In genomic region chr3:197027896-197028710, GRCh38 we compare ENCODE assay signal across 8 cellular contexts. TPM values are rescaled to one million over a fixed set of nuclear protein-coding genes. Genes with fewer than 3 reads are reported as not detected.
DNase-seq lines count a peak whose midpoint lies in the region; ATAC-seq, FAIRE-seq and TF ChIP-seq lines count a peak whose summit lies in the region.

No MANE protein-coding gene starts in this region.

- H3K27ac ChIP-seq in OCI-LY7 (ENCODE audit: low read depth, low read length, poor library complexity, severe bottlenecking) (no peak overlapping the region), H1 (ENCODE audit: low read depth, low read length) (no peak overlapping the region), stomach (peak overlapping the region in 1 of 5 donors; percentile 17)

- peaks cover 27% of the 10 kb centered on the region for H3K4me1 ChIP-seq in OCI-LY7 (ENCODE audit: insufficient read depth, low read length, poor library complexity, severe bottlenecking)
- H3K4me1 ChIP-seq in H1 (replicated peaks in 1 of 4; ENCODE audit: control insufficient read depth in 3 of 4, insufficient read depth in 4 of 4, low read length in 3 of 4), result peaks cover 0 to 4% (median 4%) of the 10 kb centered on the region in 4 experiments; a peak in 4 of 7 replicates
- peaks cover 13 to 41% (median 26%) of the 10 kb centered on the region in 4 donors for H3K4me1 ChIP-seq in stomach

- ATAC-seq in activated T-cell treated with anti-CD3 and anti-CD28 coated beads, Interleukin-2, amount 50 U/mL, for 72 hours (replicated peaks in 1 of 2), result no peak
- no peak for ATAC-seq in HG02571 (IDR thresholded peaks at IDR 0.05; ENCODE audit: unreplicated experiment)

- H4K5ac ChIP-seq in H1 (ENCODE audit: insufficient read length, low read depth, low read length), result no peak overlapping the region

- no peak overlapping the region for H2BK5ac ChIP-seq in H1 (ENCODE audit: low read depth, low read length)

- H3K9me3 ChIP-seq in OCI-LY7 (ENCODE audit: low read length), result no peaks in the 10 kb centered on the region
- no peaks in the 10 kb centered on the region for H3K9me3 ChIP-seq in H1 (ENCODE audit: insufficient read depth in 2 of 2, low read depth in 1 of 2, low read length in 1 of 2)
- no peaks in the 10 kb centered on the region for H3K9me3 ChIP-seq in stomach

- intact Hi-C loops in OCI-LY7 (cut with micrococcal nuclease; ENCODE audit: unreplicated experiment), result no loop called here
- intact Hi-C loops in stomach (cut with DNase I; ENCODE audit: low total_unique reads), result no loop called here

- peak overlapping the region; percentile 50; the same call in 1 of the 2 replicates for H2BK12ac ChIP-seq in H1 (ENCODE audit: low read depth, low read length)

- H3K14ac ChIP-seq in H1 (ENCODE audit: insufficient read length), result no peak overlapping the region

- BruUV-seq in OCI-LY7 (replicated peaks; lab: Mats Ljungman, UMichigan), result no TSS peak

- DNase-seq in activated T-cell treated with anti-CD3 and anti-CD28 coated beads, Interleukin-2, amount 50 U/mL, for 72 hours, result no peak
- no peak for DNase-seq in activated T-cell treated with anti-CD3 and anti-CD28 coated beads, Interleukin-2, amount 50 U/mL, for 48 hours
- DNase-seq in OCI-LY7 (ENCODE audit: low spot score), result no peak
- peak in 1 of 2 experiments; percentile 50 for DNase-seq in H1 (ENCODE audit: low read depth in 1 of 2, low spot score in 2 of 2)
- DNase-seq in stomach, result no peak
- no peak for DNase-seq in HFFc6
- no peak for DNase-seq in NCI-H2081 treated with DMSO at 0.1 percent for 48 hours (lab: John Stamatoyannopoulos, UW)

- no peak overlapping the region for H3K27ac Mint-ChIP-seq in activated T-cell treated with anti-CD3 and anti-CD28 coated beads, Interleukin-2, amount 50 U/mL, for 72 hours
- H3K27ac Mint-ChIP-seq in HFFc6, result no peak overlapping the region

- no peak overlapping the region for H3K23ac ChIP-seq in H1 (ENCODE audit: insufficient read length)

- H2AFZ ChIP-seq in OCI-LY7 (ENCODE audit: low read length) (peak overlapping the region; percentile 88; the same call in 1 of the 2 replicates), H1 (ENCODE audit: low read length) (no peak overlapping the region)

- CTCF ChIA-PET in OCI-LY7 (lab: Charles Lee; ENCODE audit: unreplicated experiment) (no interaction called here), H1 (lab: Charles Lee; ENCODE audit: partially characterized antibody) (interaction anchor here (0.6 to 16.7 kb wide), 11 partner anchors 9 to 484 kb away, joined by 3 to 245 read pairs (median 5); no protein-coding TSS in a partner anchor)

- no peak for TF ChIP-seq RAD21 in H1 (IDR thresholded peaks at IDR 0.05 in 1 of 2, conservative IDR thresholded peaks at IDR 0.05 in 1 of 2; ENCODE audit: low read depth in 2 of 2, low read length in 2 of 2)

- H2BK15ac ChIP-seq in H1 (ENCODE audit: low read length), result peak overlapping the region; percentile 46; the same call in 1 of the 2 replicates

- H3K27me3 ChIP-seq in H1 (replicated peaks in 1 of 4; ENCODE audit: control insufficient read depth in 3 of 4, extremely low read depth in 1 of 4, insufficient read depth in 3 of 4, low read length in 3 of 4) (peaks cover 9 to 21% (median 19%) of the 10 kb centered on the region in 4 experiments), stomach (peaks cover 0 to 54% (median 12%) of the 10 kb centered on the region in 3 donors)

- 80% methylated on average over 16 of the region's 21 CpGs; no CpG with 5 or more reads in 1 of the 2 experiments for WGBS in H1 (ENCODE audit: extremely low coverage in 1 of 2, insufficient coverage in 1 of 2, insufficient read length in 1 of 2, insufficient replicate concordance in 2 of 2, low coverage in 1 of 2, low lambda C conversion rate in 2 of 2, missing lambda C conversion rate in 1 of 2), 2 experiments
- WGBS in stomach, 5 donors, result 77 to 88% (median 86%) methylated on average over 11 to 21 of the region's 21 CpGs

- H2AK5ac ChIP-seq in H1 (ENCODE audit: low read depth, low read length), result no peak overlapping the region

- no peak overlapping the region for H3K4ac ChIP-seq in H1 (replicated peaks; ENCODE audit: insufficient read length, low read depth, low read length)

- H3K79me2 ChIP-seq in OCI-LY7 (ENCODE audit: insufficient read depth, low read depth, low read length), result no peaks in the 10 kb centered on the region
- H3K79me2 ChIP-seq in H1 (ENCODE audit: control insufficient read depth in 1 of 2, insufficient read depth in 2 of 2, low read length in 2 of 2), result no peaks in the 10 kb centered on the region

- no peaks in the 10 kb centered on the region for H3K36me3 Mint-ChIP-seq in activated T-cell treated with anti-CD3 and anti-CD28 coated beads, Interleukin-2, amount 50 U/mL, for 72 hours (ENCODE audit: insufficient read depth in 2 of 2)
- no peaks in the 10 kb centered on the region for H3K36me3 Mint-ChIP-seq in HFFc6 (ENCODE audit: low read depth)

- H3K4me3 Mint-ChIP-seq in activated T-cell treated with anti-CD3 and anti-CD28 coated beads, Interleukin-2, amount 50 U/mL, for 72 hours, result peak overlapping the region; percentile 83 to 84
- no peak overlapping the region; the same call in 1 of the 2 replicates for H3K4me3 Mint-ChIP-seq in HFFc6

- no peak overlapping the region for H4K91ac ChIP-seq in H1 (replicated peaks; ENCODE audit: insufficient read length, low read length)

- H4K8ac ChIP-seq in H1 (ENCODE audit: extremely low read depth, insufficient read depth, low read length), result peak overlapping the region; percentile 7; the same call in 1 of the 2 replicates

- H3K4me2 ChIP-seq in OCI-LY7 (ENCODE audit: low read length), result peak overlapping the region; percentile 83
- peak overlapping the region; percentile 52 to 80 for H3K4me2 ChIP-seq in H1 (ENCODE audit: insufficient read depth in 1 of 2, low read depth in 2 of 2, low read length in 2 of 2)

- no peak overlapping the region for H2BK20ac ChIP-seq in H1 (ENCODE audit: low read length)

- no peak overlapping the region for H3K18ac ChIP-seq in H1 (ENCODE audit: extremely low read depth, low read length)

- POLR2A ChIA-PET in OCI-LY7 (lab: Charles Lee), result interaction anchor here (0.9 kb wide), 1 partner anchor 13 kb away, joined by 3 read pairs; no protein-coding TSS in a partner anchor
- POLR2A ChIA-PET in H1 (lab: Charles Lee; ENCODE audit: partially characterized antibody), result interaction anchor here (1.0 to 1.9 kb wide), 2 partner anchors 13 to 25 kb away, joined by 3 to 6 read pairs; no protein-coding TSS in a partner anchor

- TF ChIP-seq CTCF in OCI-LY7 (conservative IDR thresholded peaks at IDR 0.05; ENCODE audit: low read length) (no peak), H1 (IDR thresholded peaks at IDR 0.05; ENCODE audit: control extremely low read depth in 1 of 3, insufficient read depth in 1 of 3, low read depth in 1 of 3, low read length in 3 of 3) (no peak), stomach (IDR thresholded peaks at IDR 0.05) (no peak), HFFc6 (IDR thresholded peaks at IDR 0.05) (no peak)

- peaks cover 8% of the 10 kb centered on the region for H3K27me3 Mint-ChIP-seq in activated T-cell treated with anti-CD3 and anti-CD28 coated beads, Interleukin-2, amount 50 U/mL, for 72 hours (ENCODE audit: low read depth)
- peaks cover 17% of the 10 kb centered on the region for H3K27me3 Mint-ChIP-seq in HFFc6 (ENCODE audit: insufficient read depth)

- TF ChIP-seq POLR2A in H1 (IDR thresholded peaks at IDR 0.05; ENCODE audit: control extremely low read depth in 1 of 2, low read depth in 2 of 2, low read length in 2 of 2) (no peak), stomach (IDR thresholded peaks at IDR 0.05) (no peak)

- H3K4me1 Mint-ChIP-seq in activated T-cell treated with anti-CD3 and anti-CD28 coated beads, Interleukin-2, amount 50 U/mL, for 72 hours (ENCODE audit: low read depth), result peaks cover 24% of the 10 kb centered on the region
- peaks cover 20% of the 10 kb centered on the region for H3K4me1 Mint-ChIP-seq in HFFc6 (ENCODE audit: low read depth)

- H3K9me2 ChIP-seq in OCI-LY7 (ENCODE audit: insufficient read depth, low read length), result no peaks in the 10 kb centered on the region

- FAIRE-seq in H1 (lab: Jason Lieb, UNC), result no peak

- no peaks in the 10 kb centered on the region for H4K20me1 ChIP-seq in OCI-LY7 (ENCODE audit: insufficient read depth, low read length)
- peaks cover 0 to 4% of the 10 kb centered on the region in 2 experiments for H4K20me1 ChIP-seq in H1 (replicated peaks in 1 of 2; ENCODE audit: control insufficient read depth in 1 of 2, insufficient read depth in 2 of 2, low read length in 2 of 2)

- H3K23me2 ChIP-seq in H1 (ENCODE audit: low read depth, low read length), result peaks cover 9% of the 10 kb centered on the region; the same call in 1 of the 2 replicates

- H3K9me3 Mint-ChIP-seq in activated T-cell treated with anti-CD3 and anti-CD28 coated beads, Interleukin-2, amount 50 U/mL, for 72 hours, result peaks cover 0 to under 1% of the 10 kb centered on the region in 2 donors
- no peaks in the 10 kb centered on the region for H3K9me3 Mint-ChIP-seq in HFFc6

- H3K4me3 ChIP-seq in OCI-LY7 (ENCODE audit: low read depth, low read length, poor library complexity, severe bottlenecking) (peak overlapping the region; percentile 74), H1 (ENCODE audit: extremely low read depth in 1 of 4, insufficient read depth in 2 of 4, low read depth in 3 of 4, low read length in 4 of 4) (peak overlapping the region in 1 of 4 experiments; percentile 74; a peak in 3 of 8 replicates), stomach (peak overlapping the region in 3 of 4 donors; percentile 47 to 66 (median 54))

- H2BK120ac ChIP-seq in H1 (replicated peaks; ENCODE audit: low read depth, low read length), result no peak overlapping the region

- no peak overlapping the region for H3K9ac ChIP-seq in H1 (replicated peaks in 1 of 4; ENCODE audit: extremely low read depth in 1 of 4, low read depth in 3 of 4, low read length in 3 of 4)

- H3K36me3 ChIP-seq in OCI-LY7 (ENCODE audit: insufficient read depth, low read length), result no peaks in the 10 kb centered on the region
- no peaks in the 10 kb centered on the region for H3K36me3 ChIP-seq in H1 (ENCODE audit: control insufficient read depth in 2 of 4, insufficient read depth in 4 of 4, low read length in 3 of 4)
- H3K36me3 ChIP-seq in stomach, result no peaks in the 10 kb centered on the region

- H3K79me1 ChIP-seq in H1 (ENCODE audit: low read depth, low read length), result no peaks in the 10 kb centered on the region

- no peak overlapping the region for H3K56ac ChIP-seq in H1 (replicated peaks; ENCODE audit: insufficient read length, low read depth, low read length)

- TF ChIP-seq EP300 in H1 (IDR thresholded peaks at IDR 0.05; ENCODE audit: borderline replicate concordance in 1 of 2, low read depth in 2 of 2, low read length in 2 of 2), result no peak
- no peak for TF ChIP-seq EP300 in stomach (IDR thresholded peaks at IDR 0.05)

RNA-seq across cellular contexts. Expression of gene MELTF, which starts 1.5 kb away (rescaled TPM):
- 1 to 10 TPM; 2.9 to 4.9 TPM for total RNA-seq in activated T-cell treated with anti-CD3 and anti-CD28 coated beads, Interleukin-2, amount 50 U/mL, for 72 hours
- 7.4 and 9.6 TPM in 2 replicates for total RNA-seq in OCI-LY7 (2014; rRNA removed; shearing (Covaris generic))
- total RNA-seq in OCI-LY7 (2022), result 13.8 and 14.6 TPM in 2 replicates
- 3.5 and 3.7 TPM in 2 replicates for total RNA-seq in H1 (2021; fragmentation: NEBNext Ultra II Directional; extraction: Animal tissue kit (Norgen Biotek cat#: 25700))
- 1.7 and 2.7 TPM in 2 replicates for polyA plus RNA-seq in H1 (2011; rRNA removed)
- polyA plus RNA-seq in H1 (2011; cell fraction: cytosol; rRNA removed), result 2.2 TPM
- 9.6 TPM for polyA plus RNA-seq in H1 (2011; cell fraction: nucleus; rRNA removed)
- polyA plus RNA-seq in H1 (2012, experiment 1 of 2), result 2.1 to 3.7 TPM (median 3.4 TPM) in 4 replicates
- polyA plus RNA-seq in H1 (2012, experiment 2 of 2), result 1.1 TPM
- 2.9 TPM for polyA plus RNA-seq in H1 (2013, experiment 1 of 2)
- polyA plus RNA-seq in H1 (2013, experiment 2 of 2), result 2.9 TPM
- 1.9 and 2.0 TPM in 2 replicates for polyA minus RNA-seq in H1 (2011; rRNA and poly(A)+ RNA removed)
- polyA minus RNA-seq in H1 (2011; cell fraction: cytosol; rRNA and poly(A)+ RNA removed), result 1.5 TPM
- 7.0 TPM for polyA minus RNA-seq in H1 (2011; cell fraction: nucleus; rRNA and poly(A)+ RNA removed)
- 1 to 10 TPM in 3 of 5 donors, under 1 TPM in 2; 0.45 to 4.4 (median 3.5) TPM for total RNA-seq in stomach
- 1 to 10 TPM in 2 of 3 donors, under 1 TPM in 1; 0.76 to 1.8 (median 1.3) TPM for polyA plus RNA-seq in stomach
- 1 to 10 TPM; 1.1 to 3.8 (median 2.5) TPM for total RNA-seq in HFFc6 (2021; fragmentation: NEBNext Ultra II Directional; extraction: Animal tissue kit (Norgen Biotek cat#: 25700))

RNA-seq across cellular contexts. Expression of gene PIGZ, which starts 59.5 kb away (rescaled TPM):
- total RNA-seq in activated T-cell treated with anti-CD3 and anti-CD28 coated beads, Interleukin-2, amount 50 U/mL, for 72 hours, result 1 to 10 TPM; 1.1 to 1.7 TPM
- not detected in 2 replicates for total RNA-seq in OCI-LY7 (2014; rRNA removed; shearing (Covaris generic))
- total RNA-seq in OCI-LY7 (2022) (0.42 TPM in 1 of 2 replicates, not detected in the other), stomach (100 to 1,000 TPM in 1 of 5 donors, 10 to 100 TPM in 1, 1 to 10 TPM in 3; 1.2 to 125 (median 9.2) TPM)
- total RNA-seq in H1 (2021; fragmentation: NEBNext Ultra II Directional; extraction: Animal tissue kit (Norgen Biotek cat#: 25700)), result not detected in 2 replicates
- polyA plus RNA-seq in H1 (2011; rRNA removed) (0.32 and 0.57 TPM in 2 replicates), stomach (1 to 10 TPM; 3.0 to 5.6 (median 4.1) TPM)
- 0.30 TPM for polyA plus RNA-seq in H1 (2011; cell fraction: cytosol; rRNA removed)
- 0.83 TPM for polyA plus RNA-seq in H1 (2011; cell fraction: nucleus; rRNA removed)
- 0.51 to 0.74 TPM (median 0.63 TPM) in 4 replicates for polyA plus RNA-seq in H1 (2012, experiment 1 of 2)
- 0.26 TPM for polyA plus RNA-seq in H1 (2012, experiment 2 of 2)
- 0.22 TPM for polyA plus RNA-seq in H1 (2013, experiment 1 of 2)
- 0.15 TPM for polyA plus RNA-seq in H1 (2013, experiment 2 of 2)
- 0.10 and 1.1 TPM in 2 replicates for polyA minus RNA-seq in H1 (2011; rRNA and poly(A)+ RNA removed)
- 0.37 TPM for polyA minus RNA-seq in H1 (2011; cell fraction: cytosol; rRNA and poly(A)+ RNA removed)
- not detected for polyA minus RNA-seq in H1 (2011; cell fraction: nucleus; rRNA and poly(A)+ RNA removed)
- total RNA-seq in HFFc6 (2021; fragmentation: NEBNext Ultra II Directional; extraction: Animal tissue kit (Norgen Biotek cat#: 25700)), result 1 to 10 TPM; 2.9 to 4.3 (median 3.7) TPM
